ENCODE assay signal across 4 cellular contexts in the genomic region with DNA sequence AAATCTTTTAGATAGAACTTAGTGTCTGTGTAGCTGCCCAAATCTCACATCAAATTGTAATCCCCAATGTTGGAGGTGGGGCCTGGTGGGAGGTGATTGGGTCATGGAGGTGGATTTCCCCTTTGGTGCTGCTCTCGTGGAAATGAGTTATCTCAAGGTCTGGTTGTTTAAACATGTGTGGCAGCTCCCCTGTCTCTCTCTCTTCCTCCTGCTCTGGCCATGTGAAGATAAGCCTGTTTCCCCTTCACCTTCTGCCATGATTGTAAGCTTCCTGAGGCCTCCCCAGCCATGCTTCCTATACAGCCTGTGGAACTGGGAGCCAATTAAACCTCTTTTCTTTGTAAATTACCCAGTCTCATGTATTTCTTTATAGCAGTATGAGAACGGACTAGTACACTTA. TPM values are rescaled to one million over a fixed set of nuclear protein-coding genes. Genes with fewer than 3 reads are reported as not detected.
"Had no signal": no experiment of that assay in that cellular context is flagged by ENCODE, and none has a peak within 500 bp of the region (broad histone marks: within the 10 kb centered on the region; RNA-seq: fewer than 3 reads in every experiment).

No MANE protein-coding gene starts in this region.

RNA-seq across cellular contexts. Expression of a gene that starts 30.6 kb away (rescaled TPM):
- total RNA-seq: LHCN-M2, M059J, MCF 10A, NCI-H460 had no signal
